In the genomic region with DNA sequence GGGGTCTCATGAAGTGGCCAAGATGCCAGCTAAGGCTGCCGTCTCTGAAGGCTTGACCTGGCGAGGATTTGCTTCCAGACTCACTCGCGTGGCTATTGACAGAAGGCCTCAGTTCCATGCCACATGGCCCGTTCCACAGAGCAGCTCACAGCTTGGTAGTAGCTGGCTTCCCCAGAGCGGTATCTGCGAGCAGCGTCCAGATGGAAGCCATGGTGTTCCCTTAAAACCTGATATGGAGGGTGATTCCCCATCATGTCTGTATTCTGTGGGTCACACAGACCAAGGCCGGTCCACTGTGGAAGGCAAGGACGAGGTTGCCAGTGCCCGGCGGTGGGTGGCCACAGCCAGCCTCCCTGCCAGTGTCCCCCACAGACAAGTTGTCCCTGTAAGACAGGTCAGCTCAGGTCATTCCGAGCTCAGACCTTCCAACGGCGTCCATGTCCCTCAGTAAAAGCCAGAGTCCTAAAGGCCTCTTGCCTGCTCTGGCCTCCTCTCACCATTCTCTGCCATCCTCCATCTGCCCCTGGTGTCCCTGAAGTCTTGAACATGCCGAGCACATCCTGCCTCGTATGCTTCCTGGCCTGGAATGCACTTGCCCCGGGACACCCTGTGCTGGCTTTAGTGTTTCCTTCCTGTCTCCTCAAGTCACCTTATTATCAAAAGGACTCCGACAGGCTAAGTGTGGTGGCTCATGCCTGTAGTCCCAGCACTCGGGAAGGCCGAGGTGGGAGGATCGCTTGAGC, we compare ENCODE assay signal across 1 cellular context.
TF ChIP-seq lines count a peak whose summit lies in the region.

No MANE protein-coding gene starts in this region.

TF ChIP-seq in WTC11, 78 proteins besides CTCF, POLR2A, EP300 and RAD21 (continued from another document):
- TF ChIP-seq GRHL2 (CRISPR knock-in tag; IDR thresholded peaks at IDR 0.05; ENCODE audit: insufficient replicate concordance, severe bottlenecking) = no peak
- TF ChIP-seq, protein P1, sequence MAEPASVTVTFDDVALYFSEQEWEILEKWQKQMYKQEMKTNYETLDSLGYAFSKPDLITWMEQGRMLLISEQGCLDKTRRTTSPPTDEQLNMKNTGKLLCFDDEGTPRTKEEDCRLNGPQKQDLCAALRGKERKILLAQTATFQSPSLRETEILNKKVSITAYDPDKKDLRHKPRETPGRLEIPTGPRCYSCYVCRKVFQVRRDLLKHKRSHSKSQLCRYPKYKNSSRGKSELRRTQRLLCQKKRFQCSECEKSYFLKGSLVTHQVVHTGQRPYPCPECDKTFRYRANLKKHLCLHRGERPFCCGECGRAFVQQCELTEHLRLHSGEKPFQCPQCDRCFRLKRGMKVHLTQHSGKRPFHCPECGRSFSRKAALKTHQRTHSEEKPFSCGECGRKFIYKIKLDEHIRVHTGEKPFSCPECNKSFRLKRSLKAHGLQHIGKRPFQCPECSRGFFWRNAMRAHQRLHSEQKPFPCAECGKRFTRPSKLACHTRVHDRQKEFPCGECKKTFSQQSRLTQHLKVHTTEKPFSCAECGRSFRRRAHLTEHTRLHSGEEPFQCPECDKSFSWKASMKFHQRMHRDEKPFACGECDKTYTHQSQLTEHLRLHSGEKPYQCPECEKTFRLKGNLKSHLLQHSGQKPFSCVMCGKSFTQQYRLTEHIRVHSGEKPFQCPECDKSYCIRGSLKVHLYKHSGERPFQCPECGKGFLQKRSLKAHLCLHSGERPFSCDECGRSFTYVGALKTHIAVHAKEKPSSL (CRISPR knock-in tag; conservative IDR thresholded peaks at IDR 0.05) = no peak
- TF ChIP-seq, protein P2, sequence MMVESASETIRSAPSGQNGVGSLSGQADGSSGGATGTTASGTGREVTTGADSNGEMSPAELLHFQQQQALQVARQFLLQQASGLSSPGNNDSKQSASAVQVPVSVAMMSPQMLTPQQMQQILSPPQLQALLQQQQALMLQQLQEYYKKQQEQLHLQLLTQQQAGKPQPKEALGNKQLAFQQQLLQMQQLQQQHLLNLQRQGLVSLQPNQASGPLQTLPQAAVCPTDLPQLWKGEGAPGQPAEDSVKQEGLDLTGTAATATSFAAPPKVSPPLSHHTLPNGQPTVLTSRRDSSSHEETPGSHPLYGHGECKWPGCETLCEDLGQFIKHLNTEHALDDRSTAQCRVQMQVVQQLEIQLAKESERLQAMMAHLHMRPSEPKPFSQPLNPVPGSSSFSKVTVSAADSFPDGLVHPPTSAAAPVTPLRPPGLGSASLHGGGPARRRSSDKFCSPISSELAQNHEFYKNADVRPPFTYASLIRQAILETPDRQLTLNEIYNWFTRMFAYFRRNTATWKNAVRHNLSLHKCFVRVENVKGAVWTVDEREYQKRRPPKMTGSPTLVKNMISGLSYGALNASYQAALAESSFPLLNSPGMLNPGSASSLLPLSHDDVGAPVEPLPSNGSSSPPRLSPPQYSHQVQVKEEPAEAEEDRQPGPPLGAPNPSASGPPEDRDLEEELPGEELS (CRISPR knock-in tag; IDR thresholded peaks at IDR 0.05) = no peak
